ENCODE assay signal across 16 cellular contexts in genomic region chr19:2129022-2129421, GRCh38. TPM values are rescaled to one million over a fixed set of nuclear protein-coding genes. Genes with fewer than 3 reads are reported as not detected.
A peak's percentile ranks its signal among the peaks of the same experiment; 100 is the strongest.
DNase-seq lines count a peak whose midpoint lies in the region; ATAC-seq and TF ChIP-seq lines count a peak whose summit lies in the region.
"Had no signal": no experiment of that assay in that cellular context is flagged by ENCODE, and none has a peak within 500 bp of the region (broad histone marks: within the 10 kb centered on the region; RNA-seq: fewer than 3 reads in every experiment).

No MANE protein-coding gene starts in this region.

- no TSS peak for BruUV-seq in A673 (replicated peaks; lab: Mats Ljungman, UMichigan)

- in situ Hi-C loops in transverse colon (cut with MboI; ENCODE audit: low pct_ligation_motif_present in 1 of 4, low pct_unique_long_range_greater_than_20kb in 1 of 4, low sequenced_read_pairs in 3 of 4) = no loop called here

- intact Hi-C loops in A673 (cut with micrococcal nuclease; ENCODE audit: unreplicated experiment) = no loop called here
- intact Hi-C loops in right cardiac atrium (cut with DNase I) = no loop called here
- intact Hi-C loops in transverse colon (cut with DNase I; ENCODE audit: low total_unique reads) = no loop called here

- WGBS in right cardiac atrium = 92% methylated on average over 21 of the region's 21 CpGs
- WGBS in transverse colon (ENCODE audit: low coverage in 1 of 2), 2 donors = 93% methylated on average over 11 of the region's 21 CpGs; no CpG with 5 or more reads in 1 of the 2 donors

- H3K9me3 ChIP-seq in A673 (ENCODE audit: low read depth, low read length, poor library complexity, severe bottlenecking) (no peaks in the 10 kb centered on the region), T-helper 17 cell (ENCODE audit: control insufficient read depth, low read length, poor library complexity, severe bottlenecking) (no peaks in the 10 kb centered on the region), right cardiac atrium (ENCODE audit: control insufficient read depth, low read length) (no peaks in the 10 kb centered on the region), transverse colon (no peaks in the 10 kb centered on the region)
- H3K9me3 ChIP-seq: BLaER1 had no signal

- DNase-seq in NCI-H1417 (lab: John Stamatoyannopoulos, UW) = peak in 2 of 3 experiments; percentile 6 to 26
- no peak for DNase-seq in NCI-H1417 treated with DMSO at 0.1 percent for 48 hours (lab: John Stamatoyannopoulos, UW)
- DNase-seq in A673 (ENCODE audit: low spot score) = no peak
- DNase-seq in T-helper 17 cell = no peak
- no peak for DNase-seq in right cardiac atrium
- DNase-seq in transverse colon = no peak
- DNase-seq in H4 (ENCODE audit: low spot score) = no peak
- DNase-seq in islet precursor cell = no peak
- DNase-seq: AML-193; CD8-positive, alpha-beta memory T cell; DMS53; GF-D8; GOT3; HCEC 1CT had no signal

- H3K27me3 Mint-ChIP-seq in T-helper 17 cell = no peaks in the 10 kb centered on the region
- H3K27me3 Mint-ChIP-seq: CD8-positive, alpha-beta memory T cell had no signal

- peaks cover 41% of the 10 kb centered on the region for H3K36me3 ChIP-seq in A673 (ENCODE audit: insufficient read depth, low read length, poor library complexity, severe bottlenecking)
- peaks cover 0 to 53% (median 24%) of the 10 kb centered on the region in 4 donors for H3K36me3 ChIP-seq in transverse colon

- H3K36me3 Mint-ChIP-seq in T-helper 17 cell (ENCODE audit: low read depth) = no peaks in the 10 kb centered on the region

- no peaks in the 10 kb centered on the region for H3K27me3 ChIP-seq in A673 (replicated peaks; ENCODE audit: insufficient read depth, low read depth, low read length, poor library complexity)
- no peaks in the 10 kb centered on the region for H3K27me3 ChIP-seq in right cardiac atrium (ENCODE audit: control insufficient read depth, insufficient read depth)
- H3K27me3 ChIP-seq in transverse colon = no peaks in the 10 kb centered on the region
- H3K27me3 ChIP-seq: BLaER1 had no signal

- peaks cover 14% of the 10 kb centered on the region for H3K4me1 ChIP-seq in A673 (ENCODE audit: insufficient read depth, low read length, poor library complexity, severe bottlenecking)
- H3K4me1 ChIP-seq in right cardiac atrium (ENCODE audit: control insufficient read depth, insufficient read depth, low read length) = no peaks in the 10 kb centered on the region
- no peaks in the 10 kb centered on the region for H3K4me1 ChIP-seq in transverse colon
- H3K4me1 ChIP-seq: BLaER1 had no signal

- ATAC-seq in T-helper 17 cell (no peak), right cardiac atrium (peak in 1 of 2 donors; percentile 33)

- TF ChIP-seq CTCF in A673 (conservative IDR thresholded peaks at IDR 0.05; ENCODE audit: low read depth, low read length) (no peak), transverse colon (IDR thresholded peaks at IDR 0.05) (no peak)

- peak overlapping the region; percentile 76 for H3K27ac ChIP-seq in A673 (ENCODE audit: low read depth, low read length, poor library complexity, severe bottlenecking)
- peak overlapping the region; percentile 86 for H3K27ac ChIP-seq in right cardiac atrium (ENCODE audit: low read length)
- H3K27ac ChIP-seq in transverse colon = no peak overlapping the region
- H3K27ac ChIP-seq: 22Rv1, BLaER1 had no signal

- no peak overlapping the region for H3K4me3 ChIP-seq in A673 (ENCODE audit: low read depth, low read length, poor library complexity, severe bottlenecking)
- H3K4me3 ChIP-seq in right cardiac atrium (ENCODE audit: low read length) = no peak overlapping the region
- no peak overlapping the region for H3K4me3 ChIP-seq in transverse colon
- H3K4me3 ChIP-seq: BLaER1 had no signal

- no peak for TF ChIP-seq EP300 in transverse colon (IDR thresholded peaks at IDR 0.05; ENCODE audit: low read depth)

- CTCF ChIA-PET in A673 (lab: Charles Lee) = no interaction called here

- no peak for TF ChIP-seq POLR2A in transverse colon (IDR thresholded peaks at IDR 0.05)

- no peaks in the 10 kb centered on the region for H3K4me1 Mint-ChIP-seq in T-helper 17 cell

- POLR2A ChIA-PET in A673 (lab: Charles Lee; ENCODE audit: low non-redundant PET) = interaction anchor here (0.6 to 0.7 kb wide), 2 partner anchors 138 to 611 kb away, joined by 4 to 5 read pairs; partner anchors contain the start of gene SLC39A3

- peak overlapping the region; percentile 27 for H3K27ac Mint-ChIP-seq in T-helper 17 cell
- H3K27ac Mint-ChIP-seq: CD8-positive, alpha-beta memory T cell had no signal

- no peak overlapping the region for H3K4me3 Mint-ChIP-seq in T-helper 17 cell

RNA-seq across cellular contexts. Expression of gene AP3D1, which starts 22.3 kb away (rescaled TPM):
- 148 and 154 TPM in 2 replicates for total RNA-seq in A673 (2021)
- 10 to 100 TPM; 82.2 to 86.0 TPM for total RNA-seq in T-helper 17 cell
- 100 to 1,000 TPM in 2 of 4 donors, 10 to 100 TPM in 2; 82.7 to 145 (median 92.9) TPM for total RNA-seq in right cardiac atrium
- 87.3 TPM for polyA plus RNA-seq in right cardiac atrium
- total RNA-seq in transverse colon = 100 to 1,000 TPM; 101 to 189 (median 152) TPM
- 51.0 and 60.4 TPM in 2 replicates for total RNA-seq in H4 (2014; rRNA removed; shearing (Covaris generic))

RNA-seq across cellular contexts. Expression of gene IZUMO4, which starts 32.3 kb away (rescaled TPM):
- 1.6 and 2.5 TPM in 2 replicates for total RNA-seq in A673 (2021)
- total RNA-seq in T-helper 17 cell = 10 to 100 TPM; 12.3 to 19.8 TPM
- 1 to 10 TPM; 1.1 to 3.3 (median 2.3) TPM for total RNA-seq in right cardiac atrium
- 2.7 TPM for polyA plus RNA-seq in right cardiac atrium
- total RNA-seq in transverse colon = 1 to 10 TPM in 2 of 4 donors, not detected in 2; 2.3 to 5.4 TPM
- 1.3 and 4.2 TPM in 2 replicates for total RNA-seq in H4 (2014; rRNA removed; shearing (Covaris generic))

RNA-seq across cellular contexts. Expression of gene MOB3A, which starts 32.9 kb away (rescaled TPM):
- total RNA-seq in A673 (2021) (40.7 and 47.1 TPM in 2 replicates), T-helper 17 cell (100 to 1,000 TPM; 108 to 162 TPM), right cardiac atrium (10 to 100 TPM; 20.9 to 27.0 (median 21.8) TPM), transverse colon (10 to 100 TPM; 18.7 to 74.2 (median 46.1) TPM)
- polyA plus RNA-seq in right cardiac atrium = 9.5 TPM
- total RNA-seq in H4 (2014; rRNA removed; shearing (Covaris generic)) = 3.8 and 9.0 TPM in 2 replicates

RNA-seq across cellular contexts. Expression of gene DOT1L, which starts 34.7 kb away (rescaled TPM):
- total RNA-seq in A673 (2021) (71.2 and 78.8 TPM in 2 replicates), T-helper 17 cell (10 to 100 TPM; 32.3 to 42.1 TPM), right cardiac atrium (10 to 100 TPM; 12.3 to 17.1 (median 13.4) TPM), transverse colon (100 to 1,000 TPM in 1 of 4 donors, 10 to 100 TPM in 3; 27.3 to 122 (median 47.0) TPM)
- 6.0 TPM for polyA plus RNA-seq in right cardiac atrium
- 1.5 and 6.8 TPM in 2 replicates for total RNA-seq in H4 (2014; rRNA removed; shearing (Covaris generic))

Comparison
In these comparisons a context has a peak if more than half of its experiments do, and no peak if none do; other contexts are left out.
1. DNase-seq: peak in NCI-H1417 (2 of 3); none in NCI-H1417 treated with DMSO at 0.1 percent for 48 hours (single experiment), A673 (single experiment), T-helper 17 cell (0 of 3), right cardiac atrium (0 of 3), transverse colon (single experiment), H4 (single experiment) and islet precursor cell (single experiment).
2. H3K27ac ChIP-seq: peak in A673 (single experiment) and right cardiac atrium (single experiment); none in transverse colon (0 of 4).